In the genomic region with DNA sequence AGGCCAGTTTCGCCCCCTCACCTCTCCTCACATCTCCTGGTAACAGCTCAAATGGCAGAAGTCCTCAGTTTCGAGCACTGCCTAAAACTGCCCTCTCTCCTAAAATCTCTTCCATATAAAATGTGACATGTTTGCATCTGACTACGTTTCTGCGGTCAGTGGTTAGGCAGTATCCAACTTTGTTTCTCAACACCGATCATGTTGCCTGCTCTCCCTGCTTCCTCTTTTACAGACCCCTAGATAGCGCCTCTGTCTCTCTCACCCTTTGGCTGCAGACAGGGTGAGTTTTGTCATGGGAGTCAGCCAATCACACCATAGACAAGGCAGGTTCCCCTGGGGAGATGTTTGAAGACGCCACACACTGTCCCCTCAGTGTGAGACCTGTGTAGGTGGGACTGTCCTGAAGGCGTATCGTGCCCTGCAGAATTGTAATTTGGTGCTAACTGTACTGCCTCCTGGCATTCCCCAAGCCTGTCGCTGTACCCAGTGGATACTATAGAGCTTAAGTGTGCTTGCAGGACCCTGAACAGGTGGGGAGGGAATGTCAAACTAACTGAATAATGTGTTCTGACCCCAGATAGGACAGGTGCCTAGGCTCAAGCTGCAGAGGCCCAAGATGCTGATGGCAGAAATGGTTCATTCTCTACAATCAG, we compare ENCODE assay signal across 8 cellular contexts. TPM values are rescaled to one million over a fixed set of nuclear protein-coding genes. Genes with fewer than 3 reads are reported as not detected.
A peak's percentile ranks its signal among the peaks of the same experiment; 100 is the strongest.
DNase-seq lines count a peak whose midpoint lies in the region; ATAC-seq, FAIRE-seq and TF ChIP-seq lines count a peak whose summit lies in the region.

No MANE protein-coding gene starts in this region.

- H3K36me3 Mint-ChIP-seq in HFFc6 (ENCODE audit: low read depth): peaks cover 17% of the 10 kb centered on the region; the same call in 1 of the 2 replicates
- no peaks in the 10 kb centered on the region for H3K36me3 Mint-ChIP-seq in natural killer cell

- H3K27me3 Mint-ChIP-seq in HFFc6 (ENCODE audit: insufficient read depth) (peaks cover 2% of the 10 kb centered on the region), natural killer cell (ENCODE audit: low read depth in 2 of 2) (peaks cover 0 to 8% of the 10 kb centered on the region in 2 donors)

- ATAC-seq in Panc1: peak; percentile 28; the same call in 1 of the 2 replicates
- peak in 2 of 3 donors; percentile 15 to 38 for ATAC-seq in natural killer cell

- H3K4me1 ChIP-seq in Panc1 (ENCODE audit: control insufficient read depth, insufficient read depth, low read length): peaks cover 12% of the 10 kb centered on the region

- H3K27ac Mint-ChIP-seq in HFFc6 (peak overlapping the region; percentile 30), natural killer cell (peak overlapping the region; percentile 57 to 89)

- intact Hi-C loops in Panc1 (cut with micrococcal nuclease; ENCODE audit: unreplicated experiment): no loop called here
- intact Hi-C loops in natural killer cell (cut with micrococcal nuclease): loop anchor here (2.0 kb wide), 1 partner anchor 81 kb away; the partner anchor contains the start of genes GFM2 and NSA2

- CTCF ChIA-PET in Panc1 (lab: Charles Lee): no interaction called here

- H3K4me3 ChIP-seq in Panc1 (ENCODE audit: low read depth in 2 of 2, low read length in 2 of 2) (peak overlapping the region; percentile 88 to 96), epithelial cell of proximal tubule (ENCODE audit: low read depth, low read length) (peak overlapping the region; percentile 98)

- FAIRE-seq in urothelium cell line (lab: Jason Lieb, UNC): no peak

- H3K4me1 Mint-ChIP-seq in HFFc6 (ENCODE audit: low read depth): peaks cover 44% of the 10 kb centered on the region
- H3K4me1 Mint-ChIP-seq in natural killer cell: peaks cover 15 to 30% of the 10 kb centered on the region in 2 donors

- H3K9me3 Mint-ChIP-seq in HFFc6 (no peaks in the 10 kb centered on the region), natural killer cell (no peaks in the 10 kb centered on the region)

- H3K4me3 Mint-ChIP-seq in HFFc6: peak overlapping the region; percentile 86
- peak overlapping the region; percentile 83 for H3K4me3 Mint-ChIP-seq in natural killer cell

- in situ Hi-C loops in GM13976 (cut with MboI; ENCODE audit: low sequenced_read_pairs, unreplicated experiment) (no loop called here), Panc1 (cut with HindIII; ENCODE audit: low pct_unique_long_range_greater_than_20kb, low sequenced_read_pairs) (no loop called here)

- TF ChIP-seq CTCF in GM13976 (IDR thresholded peaks at IDR 0.05; ENCODE audit: borderline replicate concordance, control extremely low read depth, extremely low read depth, insufficient read depth, missing control alignments) (no peak), HFFc6 (IDR thresholded peaks at IDR 0.05) (no peak), Panc1 (IDR thresholded peaks at IDR 0.05) (no peak), epithelial cell of proximal tubule (conservative IDR thresholded peaks at IDR 0.05; ENCODE audit: low read depth, low read length) (no peak), natural killer cell (IDR thresholded peaks at IDR 0.05) (no peak)

- no peaks in the 10 kb centered on the region for H3K27me3 ChIP-seq in Panc1 (ENCODE audit: control insufficient read depth, insufficient read depth, low read length)

- H3K36me3 ChIP-seq in Panc1 (ENCODE audit: control insufficient read depth, insufficient read depth, low read length): peaks cover 19% of the 10 kb centered on the region

- peak; percentile 59 for DNase-seq in GM13976 (ENCODE audit: low spot score)
- DNase-seq in HFFc6: no peak
- no peak for DNase-seq in Panc1 (ENCODE audit: low read depth, low spot score)
- no peak for DNase-seq in epithelial cell of proximal tubule (ENCODE audit: low read depth)
- no peak for DNase-seq in natural killer cell
- no peak for DNase-seq in urothelium cell line (ENCODE audit: low spot score)
- DNase-seq in NCI-H2171 (lab: John Stamatoyannopoulos, UW): no peak
- DNase-seq in NCI-H69 (lab: John Stamatoyannopoulos, UW): no peak

- TSS peak; percentile 71 for BruUV-seq in Panc1 (replicated peaks; lab: Mats Ljungman, UMichigan)

- H3K27ac ChIP-seq in Panc1 (ENCODE audit: low read length): peak overlapping the region; percentile 92

- H3K9me3 ChIP-seq in Panc1 (ENCODE audit: control insufficient read depth, insufficient read depth, low read depth, low read length): no peaks in the 10 kb centered on the region

- POLR2A ChIA-PET in Panc1 (lab: Charles Lee): no interaction called here

RNA-seq across cellular contexts. Expression of gene HEXB, which starts 1.1 kb away (rescaled TPM):
- 100 to 1,000 TPM; 128 to 170 (median 151) TPM for total RNA-seq in HFFc6 (2021; fragmentation: NEBNext Ultra II Directional; extraction: Animal tissue kit (Norgen Biotek cat#: 25700))
- total RNA-seq in Panc1 (2021; ENCODE audit: unreplicated experiment): 248 TPM
- 123 TPM for polyA plus RNA-seq in Panc1 (2012; ENCODE audit: insufficient read length)
- total RNA-seq in epithelial cell of proximal tubule: 94.2 and 119 TPM in 2 replicates
- 10 to 100 TPM; 55.3 to 61.4 (median 55.5) TPM for total RNA-seq in natural killer cell

RNA-seq across cellular contexts. Expression of gene ENC1, which starts 45.6 kb away (rescaled TPM):
- 10 to 100 TPM; 22.6 to 56.4 (median 25.4) TPM for total RNA-seq in HFFc6 (2021; fragmentation: NEBNext Ultra II Directional; extraction: Animal tissue kit (Norgen Biotek cat#: 25700))
- total RNA-seq in Panc1 (2021; ENCODE audit: unreplicated experiment) (37.0 TPM), epithelial cell of proximal tubule (65.8 and 90.5 TPM in 2 replicates), natural killer cell (100 to 1,000 TPM in 1 of 3 donors, 10 to 100 TPM in 2; 89.6 to 133 (median 99.3) TPM)
- polyA plus RNA-seq in Panc1 (2012; ENCODE audit: insufficient read length): 26.9 TPM
